Comparison of ENCODE assay signal across 1 cellular context in genomic region chr20:57341657-57342056, GRCh38.
TF ChIP-seq lines count a peak whose summit lies in the region.

No MANE protein-coding gene starts in this region.

TF ChIP-seq in HEK293, 187 proteins besides CTCF, POLR2A, EP300 and RAD21 (continued from another document):
- TF ChIP-seq ZNF148 (tag by site-specific recombination; IDR thresholded peaks at IDR 0.05; ENCODE audit: borderline replicate concordance) = no peak
- TF ChIP-seq ZNF792 (tag by site-specific recombination; IDR thresholded peaks at IDR 0.05) = no peak
- no peak for TF ChIP-seq ZNF426 (tag by site-specific recombination; IDR thresholded peaks at IDR 0.05)
- no peak for TF ChIP-seq ZSCAN5A (tag by site-specific recombination; IDR thresholded peaks at IDR 0.05)
- TF ChIP-seq ZNF138 (tag by site-specific recombination; IDR thresholded peaks at IDR 0.05; ENCODE audit: borderline replicate concordance) = no peak
- TF ChIP-seq ZNF830 (tag by site-specific recombination; IDR thresholded peaks at IDR 0.05; ENCODE audit: low read depth) = no peak
